17 cellular contexts compared by ENCODE assay signal in genomic region chr2:207226243-207226642, GRCh38.
DNase-seq lines count a peak whose midpoint lies in the region; ATAC-seq and TF ChIP-seq lines count a peak whose summit lies in the region.
"Had no signal": no experiment of that assay in that cellular context is flagged by ENCODE, and none has a peak within 500 bp of the region (broad histone marks: within the 10 kb centered on the region; RNA-seq: fewer than 3 reads in every experiment).

No MANE protein-coding gene starts in this region.

- no peak for TF ChIP-seq POLR2A in body of pancreas (IDR thresholded peaks at IDR 0.05)

- H3K4me3 ChIP-seq in RWPE2 (ENCODE audit: severe bottlenecking) (no peak overlapping the region), fibroblast of pulmonary artery (replicated peaks; ENCODE audit: low read depth, low read length) (no peak overlapping the region), smooth muscle cell (no peak overlapping the region), body of pancreas (no peak overlapping the region)
- H3K4me3 ChIP-seq: GM12878, mucosa of descending colon had no signal

- no peaks in the 10 kb centered on the region for H3K36me3 Mint-ChIP-seq in activated CD4-positive, alpha-beta T cell treated with anti-CD3 and anti-CD28 coated beads, Interleukin-2, amount 10 ng/mL, durations not matched to agents 24 days and 14 days (ENCODE audit: low read depth)
- H3K36me3 Mint-ChIP-seq: CD4-positive, alpha-beta memory T cell had no signal

- DNase-seq in activated CD4-positive, alpha-beta T cell treated with anti-CD3 and anti-CD28 coated beads, Interleukin-2, amount 10 ng/mL, durations not matched to agents 24 days and 14 days: no peak
- no peak for DNase-seq in activated CD4-positive, alpha-beta T cell treated with anti-CD3 and anti-CD28 coated beads for 48 hours
- DNase-seq in RWPE2 (ENCODE audit: low spot score) (no peak), fibroblast of pulmonary artery (ENCODE audit: low read depth) (peak; percentile 49), smooth muscle cell (lab: John Stamatoyannopoulos, UW; ENCODE audit: unreplicated experiment) (no peak), body of pancreas (no peak), ACHN (no peak)
- DNase-seq in stimulated activated CD4-positive, alpha-beta T cell treated with anti-CD3 and anti-CD28 coated beads, Interleukin-4, amount 100 ng/mL, for 24 hours: no peak
- DNase-seq: aorta; CD4-positive, alpha-beta memory T cell; foreskin fibroblast; mucosa of descending colon; NCI-H524 treated with DMSO at 0.1 percent for 48 hours; tibial artery had no signal

- no peaks in the 10 kb centered on the region for H3K27me3 Mint-ChIP-seq in activated CD4-positive, alpha-beta T cell treated with anti-CD3 and anti-CD28 coated beads, Interleukin-2, amount 10 ng/mL, durations not matched to agents 24 days and 14 days

- H3K27ac ChIP-seq in RWPE2 (ENCODE audit: poor library complexity, severe bottlenecking) (peak overlapping the region; percentile 18), smooth muscle cell (ENCODE audit: low read depth) (peak overlapping the region; percentile 58), body of pancreas (no peak overlapping the region)

- H4K20me1 ChIP-seq in smooth muscle cell (ENCODE audit: low read depth): no peaks in the 10 kb centered on the region

- H3K4me1 ChIP-seq in RWPE2 (ENCODE audit: insufficient read depth, poor library complexity, severe bottlenecking) (peaks cover 19% of the 10 kb centered on the region), smooth muscle cell (ENCODE audit: low read depth) (peaks cover 52% of the 10 kb centered on the region), body of pancreas (no peaks in the 10 kb centered on the region)

- in situ Hi-C loops in ACHN (cut with HindIII; ENCODE audit: low pct_ligation_motif_present, low pct_unique_long_range_greater_than_20kb, low sequenced_read_pairs): no loop called here

- H2AFZ ChIP-seq in smooth muscle cell (ENCODE audit: low read depth): no peak overlapping the region

- H3K27ac Mint-ChIP-seq in activated CD4-positive, alpha-beta T cell treated with anti-CD3 and anti-CD28 coated beads, Interleukin-2, amount 10 ng/mL, durations not matched to agents 24 days and 14 days: peak overlapping the region; percentile 29
- H3K27ac Mint-ChIP-seq: T-helper 1 cell treated with Interleukin-12 subunit alpha and Interleukin-12 subunit beta and Interleukin-4 antibody, amounts not matched to agents 30 μg/mL and 1 μg/mL, for 36 hours had no signal

- peaks cover 12% of the 10 kb centered on the region for H3F3A ChIP-seq in smooth muscle cell (ENCODE audit: low read depth)

- no peak overlapping the region for H3K9ac ChIP-seq in smooth muscle cell (ENCODE audit: low read depth)

- H3K4me2 ChIP-seq in smooth muscle cell: peak overlapping the region; percentile 68

- intact Hi-C loops in activated CD4-positive, alpha-beta T cell treated with anti-CD3 and anti-CD28 coated beads, Interleukin-2, amount 10 ng/mL, durations not matched to agents 24 days and 14 days (cut with micrococcal nuclease): loop anchor here (10.0 kb wide), 1 partner anchor 431 kb away; no protein-coding TSS in a partner anchor
- intact Hi-C loops in body of pancreas (cut with DNase I): no loop called here

- no peaks in the 10 kb centered on the region for H3K9me3 ChIP-seq in RWPE2 (ENCODE audit: severe bottlenecking)
- H3K9me3 ChIP-seq in smooth muscle cell (replicated peaks; ENCODE audit: low read depth): no peaks in the 10 kb centered on the region
- no peaks in the 10 kb centered on the region for H3K9me3 ChIP-seq in body of pancreas
- H3K9me3 ChIP-seq: mucosa of descending colon, tibial artery had no signal

- peaks cover 44% of the 10 kb centered on the region for H3K4me1 Mint-ChIP-seq in activated CD4-positive, alpha-beta T cell treated with anti-CD3 and anti-CD28 coated beads, Interleukin-2, amount 10 ng/mL, durations not matched to agents 24 days and 14 days

- H3K36me3 ChIP-seq in RWPE2 (ENCODE audit: low read depth) (no peaks in the 10 kb centered on the region), smooth muscle cell (ENCODE audit: low read depth) (no peaks in the 10 kb centered on the region), body of pancreas (replicated peaks in 1 of 2; ENCODE audit: insufficient read depth in 1 of 2, low read depth in 2 of 2) (no peaks in the 10 kb centered on the region)
- H3K36me3 ChIP-seq: tibial artery had no signal

- no peaks in the 10 kb centered on the region for H3K27me3 ChIP-seq in RWPE2 (ENCODE audit: insufficient read depth, poor library complexity, severe bottlenecking)
- no peaks in the 10 kb centered on the region for H3K27me3 ChIP-seq in smooth muscle cell (ENCODE audit: low read depth)
- no peaks in the 10 kb centered on the region for H3K27me3 ChIP-seq in body of pancreas
- H3K27me3 ChIP-seq: tibial artery had no signal

- peaks cover 8% of the 10 kb centered on the region for H3K9me3 Mint-ChIP-seq in activated CD4-positive, alpha-beta T cell treated with anti-CD3 and anti-CD28 coated beads, Interleukin-2, amount 10 ng/mL, durations not matched to agents 24 days and 14 days
- H3K9me3 Mint-ChIP-seq: activated T-helper 1 cell treated with anti-CD3 and anti-CD28 coated beads, Interleukin-12 subunit alpha, Interleukin-12 subunit beta, Interleukin-2, Interleukin-4 antibody, amounts not matched to agents 30 ng/mL and 10 ng/mL and 1 ng/mL, durations not matched to agents 14 hours and 24 hours and 36 hours; T-helper 1 cell treated with Interleukin-12 subunit alpha and Interleukin-12 subunit beta and Interleukin-4 antibody, amounts not matched to agents 30 μg/mL and 1 μg/mL, for 36 hours had no signal

- TF ChIP-seq CTCF in RWPE2 (IDR thresholded peaks at IDR 0.05; ENCODE audit: poor library complexity, severe bottlenecking) (no peak), fibroblast of pulmonary artery (IDR thresholded peaks at IDR 0.05; ENCODE audit: low read length, missing control alignments) (no peak), smooth muscle cell (IDR thresholded peaks at IDR 0.05; ENCODE audit: borderline replicate concordance, insufficient read depth, poor library complexity, severe bottlenecking) (no peak), body of pancreas (IDR thresholded peaks at IDR 0.05) (no peak)

- ATAC-seq in RWPE2 (ENCODE audit: low read depth) (peak; percentile 41; the same call in 1 of the 3 replicates), body of pancreas (no peak)
- ATAC-seq: mucosa of descending colon had no signal

- H3K4me3 Mint-ChIP-seq in activated CD4-positive, alpha-beta T cell treated with anti-CD3 and anti-CD28 coated beads, Interleukin-2, amount 10 ng/mL, durations not matched to agents 24 days and 14 days: no peak overlapping the region
- H3K4me3 Mint-ChIP-seq: activated T-helper 1 cell treated with anti-CD3 and anti-CD28 coated beads, Interleukin-12 subunit alpha, Interleukin-12 subunit beta, Interleukin-2, Interleukin-4 antibody, amounts not matched to agents 30 ng/mL and 10 ng/mL and 1 ng/mL, durations not matched to agents 14 hours and 24 hours and 36 hours; T-helper 1 cell treated with Interleukin-12 subunit alpha and Interleukin-12 subunit beta and Interleukin-4 antibody, amounts not matched to agents 30 μg/mL and 1 μg/mL, for 36 hours had no signal

- H3K79me2 ChIP-seq in smooth muscle cell (ENCODE audit: low read depth): no peaks in the 10 kb centered on the region

Comparison
In these comparisons a context has a peak if more than half of its experiments do, and no peak if none do; other contexts are left out.
1. H3K27ac ChIP-seq: peak in RWPE2 (single experiment) and smooth muscle cell (single experiment); none in body of pancreas (0 of 4).